In genomic region chr6:26660096-26660425, GRCh38 we compare ENCODE assay signal across 8 cellular contexts.
A peak's percentile ranks its signal among the peaks of the same experiment; 100 is the strongest.
DNase-seq lines count a peak whose midpoint lies in the region; ATAC-seq and TF ChIP-seq lines count a peak whose summit lies in the region.

No MANE protein-coding gene starts in this region.

- H3K27me3 Mint-ChIP-seq in stimulated activated naive CD8-positive, alpha-beta T cell treated with anti-CD3 and anti-CD28 coated beads, Interleukin-15, Interleukin-2, amounts not matched to agents 100 ng/mL and 50 ng/mL, for 24 hours = peaks cover 31% of the 10 kb centered on the region

- ATAC-seq in GM21526 (IDR thresholded peaks at IDR 0.05; ENCODE audit: low FRiP score, unreplicated experiment) = peak; percentile 39

- DNase-seq in GM10266 (ENCODE audit: extremely low spot score) (peak; percentile 51), NCI-H1092 (lab: John Stamatoyannopoulos, UW) (no peak)
- no peak for DNase-seq in activated effector memory CD4-positive, alpha-beta T cell treated with anti-CD3 and anti-CD28 coated beads, Interleukin-2, amount 50 U/mL, for 16 hours

- H3K36me3 ChIP-seq in KOPT-K1 (ENCODE audit: insufficient read depth, low read length) = peaks cover 21% of the 10 kb centered on the region

- H3K4me3 Mint-ChIP-seq in stimulated activated naive CD8-positive, alpha-beta T cell treated with anti-CD3 and anti-CD28 coated beads, Interleukin-15, Interleukin-2, amounts not matched to agents 100 ng/mL and 50 ng/mL, for 24 hours = peak overlapping the region; percentile 84

- no peak for TF ChIP-seq CTCF in GM10266 (IDR thresholded peaks at IDR 0.05; ENCODE audit: control insufficient read depth, insufficient read depth, low read depth, missing control alignments)

- H3K9me3 ChIP-seq in KOPT-K1 (ENCODE audit: insufficient read depth, low read length, poor library complexity, severe bottlenecking) (no peaks in the 10 kb centered on the region), iPS-18c (ENCODE audit: control insufficient read depth, insufficient read depth, low read length) (no peaks in the 10 kb centered on the region)

- H3K4me3 ChIP-seq in iPS-18c (ENCODE audit: insufficient read depth, low read depth, low read length) = peak overlapping the region; percentile 63

- peak overlapping the region; percentile 33 for H3K27ac Mint-ChIP-seq in stimulated activated naive CD8-positive, alpha-beta T cell treated with anti-CD3 and anti-CD28 coated beads, Interleukin-15, Interleukin-2, amounts not matched to agents 100 ng/mL and 50 ng/mL, for 24 hours

- H3K4me1 Mint-ChIP-seq in stimulated activated naive CD8-positive, alpha-beta T cell treated with anti-CD3 and anti-CD28 coated beads, Interleukin-15, Interleukin-2, amounts not matched to agents 100 ng/mL and 50 ng/mL, for 24 hours (ENCODE audit: low read depth) = peaks cover 37% of the 10 kb centered on the region

- H3K9me3 Mint-ChIP-seq in stimulated activated naive CD8-positive, alpha-beta T cell treated with anti-CD3 and anti-CD28 coated beads, Interleukin-15, Interleukin-2, amounts not matched to agents 100 ng/mL and 50 ng/mL, for 24 hours = no peaks in the 10 kb centered on the region

- H3K36me3 Mint-ChIP-seq in stimulated activated naive CD8-positive, alpha-beta T cell treated with anti-CD3 and anti-CD28 coated beads, Interleukin-15, Interleukin-2, amounts not matched to agents 100 ng/mL and 50 ng/mL, for 24 hours (ENCODE audit: low read depth) = peaks cover 24% of the 10 kb centered on the region

- H3K27ac ChIP-seq in KOPT-K1 (ENCODE audit: low read depth, low read length, poor library complexity, severe bottlenecking) (peak overlapping the region; percentile 59), angular gyrus (ENCODE audit: low read depth, low read length) (peak overlapping the region; percentile 86)
